9 cellular contexts compared by ENCODE assay signal in genomic region chr19:15101479-15102082, GRCh38. TPM values are rescaled to one million over a fixed set of nuclear protein-coding genes. Genes with fewer than 3 reads are reported as not detected.
A peak's percentile ranks its signal among the peaks of the same experiment; 100 is the strongest.
DNase-seq lines count a peak whose midpoint lies in the region; ATAC-seq and TF ChIP-seq lines count a peak whose summit lies in the region.
"Had no signal": no experiment of that assay in that cellular context is flagged by ENCODE, and none has a peak within 500 bp of the region (broad histone marks: within the 10 kb centered on the region; RNA-seq: fewer than 3 reads in every experiment).

No MANE protein-coding gene starts in this region.

- H3K4me1 ChIP-seq in MM.1S (ENCODE audit: low read length): no peaks in the 10 kb centered on the region

- ATAC-seq in HG03108 (IDR thresholded peaks at IDR 0.05; ENCODE audit: unreplicated experiment): no peak
- no peak for ATAC-seq in GM21526 (IDR thresholded peaks at IDR 0.05; ENCODE audit: low FRiP score, unreplicated experiment)
- no peak for ATAC-seq in HG02970 (IDR thresholded peaks at IDR 0.05; ENCODE audit: low FRiP score, unreplicated experiment)

- H3K4me2 ChIP-seq in MM.1S (ENCODE audit: low read depth, low read length): no peak overlapping the region

- H2AFZ ChIP-seq in MM.1S (ENCODE audit: low read length): no peak overlapping the region

- H3K79me2 ChIP-seq in MM.1S (ENCODE audit: low read length): no peaks in the 10 kb centered on the region

- H3K36me3 ChIP-seq in MM.1S (replicated peaks; ENCODE audit: insufficient read depth, low read length): no peaks in the 10 kb centered on the region

- H3K9ac ChIP-seq in MM.1S (ENCODE audit: low read length): no peak overlapping the region

- DNase-seq in ELR (ENCODE audit: low read depth) (peak; percentile 56), MM.1S (peak; percentile 36), fibroblast of peridontal ligament (ENCODE audit: extremely low read depth) (peak; percentile 54), renal cortical epithelial cell (ENCODE audit: low read depth) (peak; percentile 51)
- DNase-seq in activated CD8-positive, alpha-beta memory T cell treated with anti-CD3 and anti-CD28 coated beads for 24 hours: peak; percentile 81

- H3K9me2 ChIP-seq in MM.1S (replicated peaks; ENCODE audit: insufficient read depth, low read length): no peaks in the 10 kb centered on the region

- no peaks in the 10 kb centered on the region for H4K20me1 ChIP-seq in MM.1S (ENCODE audit: insufficient read depth, low read length)

- no peak overlapping the region for H3K27ac ChIP-seq in MM.1S (ENCODE audit: low read length)

- no peak overlapping the region for H3K4me3 ChIP-seq in MM.1S (ENCODE audit: low read length)

- peaks cover 64% of the 10 kb centered on the region for H3K27me3 ChIP-seq in MM.1S (replicated peaks; ENCODE audit: insufficient read depth, low read length)

- H3F3A ChIP-seq in MM.1S (ENCODE audit: insufficient read depth, low read length): no peaks in the 10 kb centered on the region

- peak; percentile 70 for TF ChIP-seq CTCF in MM.1S (IDR thresholded peaks at IDR 0.05; ENCODE audit: low read length)

- H3K9me3 ChIP-seq in MM.1S (replicated peaks; ENCODE audit: insufficient read depth, low read length): no peaks in the 10 kb centered on the region

RNA-seq across cellular contexts. Expression of gene SYDE1, which starts 5.6 kb away (rescaled TPM):
- total RNA-seq in renal cortical epithelial cell: 12.9 and 29.7 TPM in 2 replicates

RNA-seq across cellular contexts. Expression of gene OR1I1, which starts 19.6 kb away (rescaled TPM):
- total RNA-seq in renal cortical epithelial cell: not detected in 2 replicates
- total RNA-seq: T-helper 1 cell treated with Interleukin-12 subunit alpha and Interleukin-12 subunit beta and Interleukin-4 antibody, amounts not matched to agents 30 ng/mL and 1 ng/mL, for 36 hours had no signal

RNA-seq across cellular contexts. Expression of gene CASP14, which starts 52.3 kb away (rescaled TPM):
- not detected in 2 replicates for total RNA-seq in renal cortical epithelial cell
- total RNA-seq: T-helper 1 cell treated with Interleukin-12 subunit alpha and Interleukin-12 subunit beta and Interleukin-4 antibody, amounts not matched to agents 30 ng/mL and 1 ng/mL, for 36 hours had no signal
